Comparison of ENCODE assay signal across 21 cellular contexts in the genomic region with DNA sequence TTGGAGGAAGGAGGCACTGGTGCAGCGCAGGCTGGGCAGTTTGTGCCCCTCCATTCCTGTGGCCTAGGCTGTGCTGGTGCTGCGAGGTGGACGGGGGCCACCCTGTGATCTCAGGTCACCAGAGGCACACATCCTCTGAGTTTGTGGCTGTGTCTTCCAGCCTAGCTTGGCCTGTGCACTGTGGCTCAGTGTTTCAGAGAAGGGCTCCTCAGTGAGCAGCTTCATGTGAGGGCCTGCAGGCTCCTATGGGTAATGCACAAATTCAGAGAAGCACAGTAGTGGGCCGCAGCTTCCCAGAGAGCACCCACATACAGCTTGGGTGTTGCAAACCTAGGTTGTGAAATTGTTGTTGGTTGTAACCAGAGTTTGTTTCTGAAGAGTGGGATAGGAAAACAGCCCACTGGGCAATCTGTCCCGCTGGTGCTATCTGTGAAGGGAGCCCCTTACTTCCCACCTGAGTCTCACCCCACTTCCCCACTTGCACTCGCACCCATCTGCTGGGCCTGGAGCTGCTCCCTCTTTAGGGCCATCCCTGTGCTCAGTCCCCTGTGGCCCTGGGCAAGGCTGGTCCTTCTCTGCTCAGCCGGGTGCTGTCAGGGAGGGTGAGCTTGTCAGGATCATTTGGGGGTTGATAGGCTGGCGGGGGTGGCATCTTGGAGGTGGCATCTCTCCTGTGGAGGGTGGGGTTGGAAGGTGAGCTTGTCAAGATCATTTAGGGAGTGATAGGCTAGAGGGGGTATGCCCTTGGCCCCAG. TPM values are rescaled to one million over a fixed set of nuclear protein-coding genes. Genes with fewer than 3 reads are reported as not detected.
DNase-seq lines count a peak whose midpoint lies in the region; ATAC-seq and TF ChIP-seq lines count a peak whose summit lies in the region.
"Had no signal": no experiment of that assay in that cellular context is flagged by ENCODE, and none has a peak within 500 bp of the region (broad histone marks: within the 10 kb centered on the region; RNA-seq: fewer than 3 reads in every experiment).

No MANE protein-coding gene starts in this region.

- no peak overlapping the region for H4K8ac ChIP-seq in mesenchymal stem cell (ENCODE audit: low read length)

- H3K27ac ChIP-seq in BLaER1 treated with 17β-estradiol and CSF1 and Interleukin-3, amounts not matched to agents 10 nM and 100 nM: no peak overlapping the region
- H3K27ac ChIP-seq in CD8-positive, alpha-beta T cell (ENCODE audit: low read depth, low read length): peak overlapping the region; percentile 48
- H3K27ac ChIP-seq in mesenchymal stem cell (ENCODE audit: low read length, poor library complexity, severe bottlenecking): no peak overlapping the region
- H3K27ac ChIP-seq: foreskin keratinocyte, VCaP had no signal

- no peaks in the 10 kb centered on the region for H3K27me3 Mint-ChIP-seq in CD8-positive, alpha-beta T cell (ENCODE audit: low read depth)
- no peaks in the 10 kb centered on the region for H3K27me3 Mint-ChIP-seq in T-cell
- H3K27me3 Mint-ChIP-seq: naive B cell had no signal

- H3K14ac ChIP-seq in mesenchymal stem cell (ENCODE audit: low read length in 2 of 2): peak overlapping the region in 1 of 2 experiments; percentile 15

- no peaks in the 10 kb centered on the region for H3K9me3 Mint-ChIP-seq in CD8-positive, alpha-beta T cell
- H3K9me3 Mint-ChIP-seq in T-cell: no peaks in the 10 kb centered on the region
- H3K9me3 Mint-ChIP-seq: naive B cell had no signal

- no peak overlapping the region for H3K4me3 ChIP-seq in BLaER1 treated with 17β-estradiol and CSF1 and Interleukin-3, amounts not matched to agents 10 nM and 100 nM
- H3K4me3 ChIP-seq in CD8-positive, alpha-beta T cell (ENCODE audit: low read depth, low read length): peak overlapping the region; percentile 3
- no peak overlapping the region for H3K4me3 ChIP-seq in mesenchymal stem cell (ENCODE audit: insufficient read depth in 1 of 2, low read depth in 1 of 2, low read length in 2 of 2)
- H3K4me3 ChIP-seq: transverse colon had no signal

- peaks cover 75% of the 10 kb centered on the region for H3K4me1 Mint-ChIP-seq in CD8-positive, alpha-beta T cell (ENCODE audit: low read depth)
- peaks cover 74 to 83% (median 79%) of the 10 kb centered on the region in 3 donors for H3K4me1 Mint-ChIP-seq in T-cell

- H3K23ac ChIP-seq in mesenchymal stem cell (ENCODE audit: low read length in 2 of 2): no peak overlapping the region

- H2AK5ac ChIP-seq in mesenchymal stem cell (ENCODE audit: low read length, severe bottlenecking): peak overlapping the region; percentile 13

- H3K9ac ChIP-seq in BLaER1 treated with 17β-estradiol and CSF1 and Interleukin-3, amounts not matched to agents 10 nM and 100 nM: peak overlapping the region in 2 of 11 experiments; percentile 5 to 38; a peak in 1 of 22 replicates
- H3K9ac ChIP-seq in mesenchymal stem cell (ENCODE audit: low read length): no peak overlapping the region

- no peaks in the 10 kb centered on the region for H3K9me3 ChIP-seq in BLaER1 treated with 17β-estradiol and CSF1 and Interleukin-3, amounts not matched to agents 10 nM and 100 nM (replicated peaks in 1 of 11)
- H3K9me3 ChIP-seq in CD8-positive, alpha-beta T cell (ENCODE audit: low read length): no peaks in the 10 kb centered on the region
- no peaks in the 10 kb centered on the region for H3K9me3 ChIP-seq in mesenchymal stem cell (ENCODE audit: control insufficient read depth, low read length)
- H3K9me3 ChIP-seq: transverse colon had no signal

- H3K4ac ChIP-seq in mesenchymal stem cell (ENCODE audit: low read depth in 1 of 2, low read length in 2 of 2): no peak overlapping the region

- no peak for DNase-seq in CD8-positive, alpha-beta T cell
- DNase-seq in T-cell (peak in 1 of 34 experiments; percentile 19), mesenchymal stem cell (no peak), ecto neural progenitor cell (ENCODE audit: low spot score) (no peak)
- DNase-seq: foreskin keratinocyte, hippocampal formation, MM.1S, naive B cell, NCI-H2227 treated with DMSO at 0.1 percent for 48 hours had no signal

- H4K91ac ChIP-seq in mesenchymal stem cell (ENCODE audit: low read length): no peak overlapping the region

- POLR2A ChIA-PET in CD8-positive, alpha-beta T cell (lab: Charles Lee): interaction anchor here (0.8 to 3.0 kb wide), 11 partner anchors 10 to 317 kb away, joined by 3 to 24 read pairs (median 6); a partner anchor contains a TSS
- POLR2A ChIA-PET in T-cell (lab: Charles Lee): interaction anchor here in 1 of 2 donors (0.5 to 0.6 kb wide), 2 partner anchors 62 to 400 kb away, joined by 4 to 11 read pairs; a partner anchor contains a TSS

- no peak overlapping the region for H2BK12ac ChIP-seq in mesenchymal stem cell (ENCODE audit: low read length in 2 of 2)

- no peaks in the 10 kb centered on the region for H3K27me3 ChIP-seq in BLaER1 treated with 17β-estradiol and CSF1 and Interleukin-3, amounts not matched to agents 10 nM and 100 nM
- no peaks in the 10 kb centered on the region for H3K27me3 ChIP-seq in CD8-positive, alpha-beta T cell (ENCODE audit: insufficient read depth, low read length)
- H3K27me3 ChIP-seq in mesenchymal stem cell (ENCODE audit: control insufficient read depth in 1 of 2, insufficient read depth in 1 of 2, low read length in 2 of 2): no peaks in the 10 kb centered on the region
- H3K27me3 ChIP-seq: foreskin keratinocyte, transverse colon had no signal

- no peak overlapping the region for H2BK5ac ChIP-seq in mesenchymal stem cell (ENCODE audit: low read depth, low read length, poor library complexity, severe bottlenecking)

- no peak overlapping the region for H2BK15ac ChIP-seq in mesenchymal stem cell (ENCODE audit: low read depth, poor library complexity, severe bottlenecking)

- H3K4me3 Mint-ChIP-seq in CD8-positive, alpha-beta T cell: peak overlapping the region; percentile 64
- H3K4me3 Mint-ChIP-seq in T-cell: peak overlapping the region in 2 of 3 donors; percentile 57 to 77
- H3K4me3 Mint-ChIP-seq: naive B cell had no signal

- CTCF ChIA-PET in CD8-positive, alpha-beta T cell (lab: Charles Lee): interaction anchor here (0.9 to 12.5 kb wide), 8 partner anchors 9 to 204 kb away, joined by 3 to 264 read pairs (median 5); a partner anchor contains a TSS
- CTCF ChIA-PET in T-cell (lab: Charles Lee): interaction anchor here (0.6 to 2.4 kb wide), 3 partner anchors 23 to 743 kb away, joined by 6 to 7 read pairs (median 7); no protein-coding TSS in a partner anchor

- no peak overlapping the region for H2BK120ac ChIP-seq in mesenchymal stem cell (ENCODE audit: low read depth, low read length)

- no peak overlapping the region for H2AFZ ChIP-seq in mesenchymal stem cell (ENCODE audit: low read depth, low read length)

- peaks cover 31 to 60% (median 55%) of the 10 kb centered on the region in 10 experiments for H3K4me1 ChIP-seq in BLaER1 treated with 17β-estradiol and CSF1 and Interleukin-3, amounts not matched to agents 10 nM and 100 nM
- peaks cover 69% of the 10 kb centered on the region for H3K4me1 ChIP-seq in CD8-positive, alpha-beta T cell (ENCODE audit: insufficient read depth, low read length)
- H3K4me1 ChIP-seq in mesenchymal stem cell (ENCODE audit: control insufficient read depth, insufficient read depth, low read depth, low read length): peaks cover 45% of the 10 kb centered on the region

- H3K79me1 ChIP-seq in mesenchymal stem cell (replicated peaks; ENCODE audit: low read length, poor library complexity, severe bottlenecking): peaks cover 42% of the 10 kb centered on the region

- intact Hi-C loops in CD8-positive, alpha-beta T cell (cut with DNase I, micrococcal nuclease): loop anchor here (1.0 to 10.0 kb wide), 4 partner anchors 9 to 319 kb away; a partner anchor contains a TSS

- H4K20me1 ChIP-seq in BLaER1 treated with 17β-estradiol and CSF1 and Interleukin-3, amounts not matched to agents 10 nM and 100 nM: peaks cover 47 to 97% (median 82%) of the 10 kb centered on the region in 11 experiments; a peak in 21 of 22 replicates

- no peak for TF ChIP-seq CTCF in CD8-positive, alpha-beta T cell (IDR thresholded peaks at IDR 0.05)

- ATAC-seq in CD8-positive, alpha-beta T cell: no peak
- ATAC-seq in T-cell (replicated peaks in 1 of 4) (no peak), HG03045 (IDR thresholded peaks at IDR 0.05; ENCODE audit: unreplicated experiment) (no peak), GM21786 (IDR thresholded peaks at IDR 0.05; ENCODE audit: unreplicated experiment) (no peak), HG03354 (IDR thresholded peaks at IDR 0.05; ENCODE audit: poor library complexity, severe bottlenecking, unreplicated experiment) (no peak)
- ATAC-seq: foreskin keratinocyte, HepG2, Right ventricle myocardium inferior had no signal

- H3K18ac ChIP-seq in mesenchymal stem cell (ENCODE audit: low read depth in 1 of 2, low read length in 2 of 2): no peak overlapping the region

- peaks cover 60 to 88% (median 68%) of the 10 kb centered on the region in 11 experiments for H3K36me3 ChIP-seq in BLaER1 treated with 17β-estradiol and CSF1 and Interleukin-3, amounts not matched to agents 10 nM and 100 nM
- peaks cover 6% of the 10 kb centered on the region for H3K36me3 ChIP-seq in CD8-positive, alpha-beta T cell (ENCODE audit: insufficient read depth, low read length)
- H3K36me3 ChIP-seq in mesenchymal stem cell (ENCODE audit: control insufficient read depth in 1 of 2, insufficient read depth in 2 of 2, low read depth in 1 of 2, low read length in 2 of 2): peaks cover 53 to 63% of the 10 kb centered on the region in 2 experiments

- peaks cover 33% of the 10 kb centered on the region for H3K36me3 Mint-ChIP-seq in CD8-positive, alpha-beta T cell
- peaks cover 30% of the 10 kb centered on the region for H3K36me3 Mint-ChIP-seq in T-cell

- WGBS in mesenchymal stem cell: 98% methylated on average over 6 of the region's 8 CpGs

- peak overlapping the region; percentile 28 to 62 (median 47); a peak in 19 of 22 replicates for H3K4me2 ChIP-seq in BLaER1 treated with 17β-estradiol and CSF1 and Interleukin-3, amounts not matched to agents 10 nM and 100 nM
- H3K4me2 ChIP-seq in mesenchymal stem cell (ENCODE audit: low read length, poor library complexity, severe bottlenecking): no peak overlapping the region

- peak overlapping the region; percentile 93 for H3K27ac Mint-ChIP-seq in CD8-positive, alpha-beta T cell
- peak overlapping the region; percentile 91 to 95 for H3K27ac Mint-ChIP-seq in T-cell

RNA-seq across cellular contexts. Expression of a gene that starts 30.2 kb away (rescaled TPM):
- 10 to 100 TPM; 11.0 to 13.8 TPM for total RNA-seq in CD8-positive, alpha-beta T cell
- 10 to 100 TPM; 20.1 to 35.6 (median 30.7) TPM for total RNA-seq in T-cell
- polyA plus RNA-seq in mesenchymal stem cell (2013, experiment 1 of 2): 17.0 TPM
- 15.9 TPM for polyA plus RNA-seq in mesenchymal stem cell (2013, experiment 2 of 2)

RNA-seq across cellular contexts. Expression of a gene that starts 30.3 kb away (rescaled TPM):
- 1 to 10 TPM; 7.4 to 9.5 TPM for total RNA-seq in CD8-positive, alpha-beta T cell
- total RNA-seq in T-cell: 10 to 100 TPM; 10.8 to 35.1 (median 33.5) TPM
- polyA plus RNA-seq in mesenchymal stem cell (2013, experiment 1 of 2): 9.8 TPM
- polyA plus RNA-seq in mesenchymal stem cell (2013, experiment 2 of 2): 10.1 TPM

RNA-seq across cellular contexts. Expression of a gene that starts 50.0 kb away (rescaled TPM):
- not detected for total RNA-seq in CD8-positive, alpha-beta T cell
- total RNA-seq in T-cell: not detected
- polyA plus RNA-seq in mesenchymal stem cell (2013, experiment 1 of 2): not detected
- not detected for polyA plus RNA-seq in mesenchymal stem cell (2013, experiment 2 of 2)
- total RNA-seq: dermis microvascular lymphatic vessel endothelial cell, epithelial cell of proximal tubule, foreskin keratinocyte, G401, H1, HepG2, Right ventricle myocardium inferior, transverse colon had no signal
- polyA plus RNA-seq: foreskin keratinocyte, H1, HepG2 had no signal
